Comparison of ENCODE assay signal across 17 cellular contexts in the genomic region with DNA sequence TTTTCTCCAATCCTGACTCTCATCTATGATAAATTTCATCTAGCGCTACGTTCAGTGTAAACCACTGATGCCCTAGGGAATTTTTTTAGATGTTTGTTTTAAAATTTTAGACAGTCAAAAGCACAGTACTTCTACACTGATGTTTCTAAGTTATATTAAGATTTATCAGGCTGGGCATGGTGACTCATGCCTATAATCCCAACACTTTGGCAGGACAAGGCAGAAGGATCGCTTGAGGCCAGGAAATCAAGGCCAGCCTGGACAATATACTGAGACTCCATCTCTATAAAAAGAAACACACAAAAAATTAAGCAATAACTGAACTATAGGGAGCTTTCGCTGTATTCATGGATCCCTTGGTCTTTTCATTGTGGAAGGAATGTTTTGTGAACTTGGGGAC. TPM values are rescaled to one million over a fixed set of nuclear protein-coding genes. Genes with fewer than 3 reads are reported as not detected.
DNase-seq lines count a peak whose midpoint lies in the region; ATAC-seq and TF ChIP-seq lines count a peak whose summit lies in the region.
"Had no signal": no experiment of that assay in that cellular context is flagged by ENCODE, and none has a peak within 500 bp of the region (broad histone marks: within the 10 kb centered on the region; RNA-seq: fewer than 3 reads in every experiment).

No MANE protein-coding gene starts in this region.

- H3K4me3 ChIP-seq in heart left ventricle (no peak overlapping the region), right atrium auricular region (no peak overlapping the region), right cardiac atrium (ENCODE audit: low read length) (no peak overlapping the region)
- H3K4me3 ChIP-seq: A549, cardiac muscle cell had no signal

- ATAC-seq in heart left ventricle (peak in 3 of 4 donors; percentile 62 to 90 (median 87)), right cardiac atrium (peak; percentile 36 to 39), omental fat pad (ENCODE audit: low FRiP score) (no peak)
- ATAC-seq: A549; activated T-cell treated with anti-CD3 and anti-CD28 coated beads, Interleukin-2, amount 50 U/mL, for 72 hours; natural killer cell treated with Interleukin-12 subunit alpha and Interleukin-12 subunit beta and Interleukin-15 and Interleukin-18, amount 100 ng/mL, for 72 hours; stimulated activated effector memory CD8-positive, alpha-beta T cell treated with anti-CD3 and anti-CD28 coated beads, Interleukin-12 subunit alpha, Interleukin-12 subunit beta, amount 100 ng/mL, for 72 hours had no signal

- peak in 1 of 5 donors; percentile 33 for DNase-seq in heart left ventricle
- no peak for DNase-seq in right atrium auricular region (ENCODE audit: low spot score)
- DNase-seq in caudate nucleus (lab: John Stamatoyannopoulos, UW), result no peak
- DNase-seq in right cardiac atrium, result no peak
- DNase-seq in activated effector memory CD4-positive, alpha-beta T cell treated with Interleukin-2 at 50 U/mL for 16 hours, result no peak
- DNase-seq in omental fat pad (ENCODE audit: low spot score), result no peak
- no peak for DNase-seq in nucleus accumbens (lab: John Stamatoyannopoulos, UW)
- DNase-seq in retina, result no peak
- DNase-seq: activated CD4-positive, alpha-beta T cell treated with anti-CD3 and anti-CD28 coated beads, Interleukin-2, amount 50 U/mL, for 4 hours; activated T-cell treated with anti-CD3 and anti-CD28 coated beads, Interleukin-2, amount 50 U/mL, for 72 hours; NCI-H1105 treated with DMSO at 0.1 percent for 48 hours; NCI-H2227 treated with DMSO at 0.1 percent for 48 hours had no signal

- H3K27me3 ChIP-seq in heart left ventricle, result no peaks in the 10 kb centered on the region
- H3K27me3 ChIP-seq in right atrium auricular region, result no peaks in the 10 kb centered on the region
- no peaks in the 10 kb centered on the region for H3K27me3 ChIP-seq in right cardiac atrium (ENCODE audit: control insufficient read depth, insufficient read depth)
- H3K27me3 ChIP-seq: cardiac muscle cell had no signal

- TF ChIP-seq POLR2A in heart left ventricle (IDR thresholded peaks at IDR 0.05), result no peak

- intact Hi-C loops in heart left ventricle (cut with DNase I), result no loop called here
- intact Hi-C loops in right cardiac atrium (cut with DNase I), result no loop called here

- H3K9me3 ChIP-seq in heart left ventricle (no peaks in the 10 kb centered on the region), right atrium auricular region (no peaks in the 10 kb centered on the region), right cardiac atrium (ENCODE audit: control insufficient read depth, low read length) (no peaks in the 10 kb centered on the region)
- H3K9me3 ChIP-seq: A549 had no signal

- no peak for TF ChIP-seq CTCF in heart left ventricle (IDR thresholded peaks at IDR 0.05)
- TF ChIP-seq CTCF in right atrium auricular region (IDR thresholded peaks at IDR 0.05), result no peak
- no peak for TF ChIP-seq CTCF in omental fat pad (IDR thresholded peaks at IDR 0.05)

- peak overlapping the region in 4 of 12 donors; percentile 12 to 56 (median 22) for H3K27ac ChIP-seq in heart left ventricle
- H3K27ac ChIP-seq in right atrium auricular region, result no peak overlapping the region
- peak overlapping the region; percentile 86 for H3K27ac ChIP-seq in caudate nucleus (ENCODE audit: low read depth, low read length)
- H3K27ac ChIP-seq in right cardiac atrium (ENCODE audit: low read length), result no peak overlapping the region
- H3K27ac ChIP-seq: A549, cardiac muscle cell, epithelial cell of prostate had no signal

- 71 to 80% (median 72%) methylated on average over 4 of the region's 4 CpGs for WGBS in heart left ventricle, 4 donors
- WGBS in right cardiac atrium, result 65% methylated on average over 4 of the region's 4 CpGs

- H3K4me1 ChIP-seq in heart left ventricle (peaks cover 0 to 28% (median 7%) of the 10 kb centered on the region in 12 donors), right atrium auricular region (peaks cover 0 to 9% of the 10 kb centered on the region in 2 donors), right cardiac atrium (ENCODE audit: control insufficient read depth, insufficient read depth, low read length) (peaks cover 3% of the 10 kb centered on the region)
- H3K4me1 ChIP-seq: A549 had no signal

- H3K36me3 ChIP-seq in heart left ventricle, result no peaks in the 10 kb centered on the region
- H3K36me3 ChIP-seq in right atrium auricular region, result no peaks in the 10 kb centered on the region
- H3K36me3 ChIP-seq: cardiac muscle cell had no signal

RNA-seq across cellular contexts. Expression of gene MAPRE2, which starts 50.6 kb away (rescaled TPM):
- 100 to 1,000 TPM in 8 of 9 donors, 10 to 100 TPM in 1; 80.2 to 190 (median 137) TPM for total RNA-seq in heart left ventricle
- polyA plus RNA-seq in heart left ventricle, result 100 to 1,000 TPM in 1 of 2 donors, 10 to 100 TPM in 1; 36.4 to 138 TPM
- 100 to 1,000 TPM; 107 to 133 TPM for total RNA-seq in right atrium auricular region
- total RNA-seq in right cardiac atrium, result 100 to 1,000 TPM in 1 of 4 donors, 10 to 100 TPM in 3; 86.2 to 108 (median 92.0) TPM
- 52.8 TPM for polyA plus RNA-seq in right cardiac atrium
- 10 to 100 TPM; 19.7 to 35.6 (median 24.8) TPM for total RNA-seq in omental fat pad
